1 cellular context compared by ENCODE assay signal in the genomic region with DNA sequence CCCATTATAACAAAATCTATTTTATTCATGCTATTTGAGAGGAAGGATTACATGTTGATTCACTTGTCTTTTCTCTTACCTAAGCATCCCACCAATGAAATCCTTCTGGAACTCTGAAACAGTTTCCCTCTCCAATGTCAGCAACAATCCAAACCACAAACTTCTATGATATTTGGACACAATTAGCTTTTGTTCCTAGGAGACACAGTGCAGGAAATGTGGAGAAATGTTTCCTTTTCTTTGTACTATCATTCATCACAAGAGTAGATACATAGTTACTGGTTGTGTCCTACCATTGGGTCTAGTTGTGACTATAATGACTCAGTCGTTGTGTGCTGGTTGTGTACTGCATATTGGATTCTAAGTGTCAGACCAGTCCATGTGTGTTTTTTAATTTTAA.
TF ChIP-seq lines count a peak whose summit lies in the region.

No MANE protein-coding gene starts in this region.

TF ChIP-seq in HCT116, 20 proteins besides CTCF, POLR2A, EP300 and RAD21 (continued from another document):
- TF ChIP-seq CBX3 (IDR thresholded peaks at IDR 0.05; ENCODE audit: low read depth) (no peak), ZBTB33 (IDR thresholded peaks at IDR 0.05; ENCODE audit: extremely low read depth, insufficient replicate concordance, low read length) (no peak), SRF (IDR thresholded peaks at IDR 0.05; ENCODE audit: low read depth) (no peak), ELF1 (IDR thresholded peaks at IDR 0.05; ENCODE audit: borderline replicate concordance, low read depth) (no peak), REST (IDR thresholded peaks at IDR 0.05; ENCODE audit: low read depth) (no peak), EGR1 (IDR thresholded peaks at IDR 0.05; ENCODE audit: low read depth) (no peak), EZH2phosphoT487 (IDR thresholded peaks at IDR 0.05; ENCODE audit: borderline replicate concordance) (no peak), TCF7L2 (IDR thresholded peaks at IDR 0.05; ENCODE audit: borderline replicate concordance, extremely low read depth, insufficient read depth, insufficient read length) (no peak), POLR2AphosphoS5 (IDR thresholded peaks at IDR 0.05; ENCODE audit: low read depth, low read length) (no peak)
- TF ChIP-seq, protein P1, sequence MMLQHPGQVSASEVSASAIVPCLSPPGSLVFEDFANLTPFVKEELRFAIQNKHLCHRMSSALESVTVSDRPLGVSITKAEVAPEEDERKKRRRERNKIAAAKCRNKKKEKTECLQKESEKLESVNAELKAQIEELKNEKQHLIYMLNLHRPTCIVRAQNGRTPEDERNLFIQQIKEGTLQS (IDR thresholded peaks at IDR 0.05) = no peak
